Comparison of ENCODE assay signal across 21 cellular contexts in genomic region chr12:20599757-20600156, GRCh38.
"Had no signal": no experiment of that assay in that cellular context is flagged by ENCODE, and none has a peak within 500 bp of the region (broad histone marks: within the 10 kb centered on the region; RNA-seq: fewer than 3 reads in every experiment).

No MANE protein-coding gene starts in this region.

- H3K27ac ChIP-seq: breast epithelium, suprapubic skin, vagina, WERI-Rb-1 had no signal

- H3K4me3 ChIP-seq: breast epithelium, heart left ventricle, suprapubic skin, vagina had no signal

- H3K4me1 Mint-ChIP-seq: activated naive CD4-positive, alpha-beta T cell treated with anti-CD3 and anti-CD28 coated beads, Interleukin-2, amount 50 U/mL, for 24 hours; central memory CD8-positive, alpha-beta T cell; memory B cell; stimulated activated naive CD8-positive, alpha-beta T cell treated with anti-CD3 and anti-CD28 coated beads, Interleukin-15, amount 100 ng/mL, for 72 hours; T-cell had no signal

- H3K9me3 ChIP-seq: breast epithelium, heart left ventricle, suprapubic skin, vagina had no signal

- H3K9me3 Mint-ChIP-seq: activated naive CD4-positive, alpha-beta T cell treated with anti-CD3 and anti-CD28 coated beads, Interleukin-2, amount 50 U/mL, for 24 hours; central memory CD8-positive, alpha-beta T cell; memory B cell; stimulated activated naive CD8-positive, alpha-beta T cell treated with anti-CD3 and anti-CD28 coated beads, Interleukin-15, amount 100 ng/mL, for 72 hours; T-cell; type B pancreatic cell had no signal

- ATAC-seq: effector memory CD8-positive, alpha-beta T cell; esophagus mucosa; heart left ventricle; left cardiac atrium; stimulated activated naive CD8-positive, alpha-beta T cell treated with anti-CD3 and anti-CD28 coated beads, Interleukin-15, amount 100 ng/mL, for 72 hours; T-cell had no signal

- H3K27ac Mint-ChIP-seq: activated naive CD4-positive, alpha-beta T cell treated with anti-CD3 and anti-CD28 coated beads, Interleukin-2, amount 50 U/mL, for 24 hours; effector memory CD8-positive, alpha-beta T cell; memory B cell; stimulated activated naive CD8-positive, alpha-beta T cell treated with anti-CD3 and anti-CD28 coated beads, Interleukin-15, amount 100 ng/mL, for 72 hours; T-cell; type B pancreatic cell had no signal

- H3K36me3 Mint-ChIP-seq: activated naive CD4-positive, alpha-beta T cell treated with anti-CD3 and anti-CD28 coated beads, Interleukin-2, amount 50 U/mL, for 24 hours; memory B cell; T-cell; type B pancreatic cell had no signal

- H3K4me3 Mint-ChIP-seq: activated naive CD4-positive, alpha-beta T cell treated with anti-CD3 and anti-CD28 coated beads, Interleukin-2, amount 50 U/mL, for 24 hours; central memory CD8-positive, alpha-beta T cell; effector memory CD8-positive, alpha-beta T cell; memory B cell; stimulated activated naive CD8-positive, alpha-beta T cell treated with anti-CD3 and anti-CD28 coated beads, Interleukin-15, amount 100 ng/mL, for 72 hours; T-cell; type B pancreatic cell had no signal

- H3K27me3 ChIP-seq: breast epithelium, heart left ventricle, suprapubic skin, vagina had no signal

- H3K36me3 ChIP-seq: breast epithelium, heart left ventricle, suprapubic skin, vagina, WERI-Rb-1 had no signal

- H3K27me3 Mint-ChIP-seq: activated naive CD4-positive, alpha-beta T cell treated with anti-CD3 and anti-CD28 coated beads, Interleukin-2, amount 50 U/mL, for 24 hours; central memory CD8-positive, alpha-beta T cell; effector memory CD8-positive, alpha-beta T cell; memory B cell; stimulated activated naive CD8-positive, alpha-beta T cell treated with anti-CD3 and anti-CD28 coated beads, Interleukin-15, amount 100 ng/mL, for 72 hours; type B pancreatic cell had no signal

- DNase-seq: activated CD4-positive, alpha-beta T cell treated with anti-CD3 and anti-CD28 coated beads, Interleukin-2, amount 50 U/mL, for 1 hour; activated CD4-positive, CD25-positive, alpha-beta regulatory T cell treated with anti-CD3 and anti-CD28 coated beads, Interleukin-2, amount 50 U/mL, for 72 hours; activated gamma-delta T cell treated with Interleukin-2 at 50 U/mL for 16 hours; activated T-cell treated with anti-CD3 and anti-CD28 coated beads, Interleukin-2, amount 50 U/mL, for 1 hour; effector memory CD8-positive, alpha-beta T cell; heart left ventricle; islet precursor cell; left cardiac atrium; occipital lobe; stimulated activated CD4-positive, alpha-beta T cell treated with anti-CD3 and anti-CD28 coated beads, Interleukin-12 subunit alpha, Interleukin-12 subunit beta, amount 100 ng/mL, for 4 hours; stimulated activated naive CD8-positive, alpha-beta T cell treated with anti-CD3 and anti-CD28 coated beads, Interleukin-15, amount 100 ng/mL, for 72 hours; T-cell; WERI-Rb-1 had no signal

- H3K4me1 ChIP-seq: breast epithelium, suprapubic skin, vagina had no signal
